ENCODE assay signal across 9 cellular contexts in genomic region chr19:1767464-1767933, GRCh38. TPM values are rescaled to one million over a fixed set of nuclear protein-coding genes. Genes with fewer than 3 reads are reported as not detected.
DNase-seq lines count a peak whose midpoint lies in the region; ATAC-seq and TF ChIP-seq lines count a peak whose summit lies in the region.
"Had no signal": no experiment of that assay in that cellular context is flagged by ENCODE, and none has a peak within 500 bp of the region (broad histone marks: within the 10 kb centered on the region; RNA-seq: fewer than 3 reads in every experiment).

No MANE protein-coding gene starts in this region.

- no peaks in the 10 kb centered on the region for H3K27me3 ChIP-seq in PC-9 (ENCODE audit: insufficient read depth, low read depth)
- peaks cover 57 to 100% (median 76%) of the 10 kb centered on the region in 9 donors for H3K27me3 ChIP-seq in heart left ventricle

- WGBS in heart left ventricle, 4 donors = 4 to 6% (median 5%) methylated on average over 18 to 21 of the region's 21 CpGs

- BruUV-seq in PC-9 (replicated peaks; lab: Mats Ljungman, UMichigan) = no TSS peak

- H3F3A ChIP-seq in PC-9 (ENCODE audit: insufficient read depth, low read depth) = no peaks in the 10 kb centered on the region; the same call in 1 of the 2 replicates

- no peaks in the 10 kb centered on the region for H3K9me2 ChIP-seq in PC-9 (ENCODE audit: insufficient read depth)

- intact Hi-C loops in PC-9 (cut with micrococcal nuclease; ENCODE audit: unreplicated experiment) (loop anchor here (1.0 to 10.0 kb wide), 2 partner anchors 95 to 163 kb away; partner anchors contain the start of gene UQCR11), heart left ventricle (cut with DNase I) (loop anchor here (1.0 to 10.0 kb wide), 8 partner anchors 93 to 223 kb away; partner anchors contain the start of gene UQCR11 (in 1 of the 10))

- no peaks in the 10 kb centered on the region for H3K4me1 ChIP-seq in PC-9 (replicated peaks; ENCODE audit: insufficient read depth)
- peaks cover 0 to 4% (median 0%) of the 10 kb centered on the region in 12 donors for H3K4me1 ChIP-seq in heart left ventricle

- H3K36me3 ChIP-seq in PC-9 (ENCODE audit: low read depth) (no peaks in the 10 kb centered on the region), heart left ventricle (no peaks in the 10 kb centered on the region)

- H2AFZ ChIP-seq in PC-9 = no peak overlapping the region

- TF ChIP-seq CTCF in GM12864 (IDR thresholded peaks at IDR 0.05; ENCODE audit: low read depth, low read length, missing control alignments) = peak; percentile 92
- TF ChIP-seq CTCF in PC-9 (conservative IDR thresholded peaks at IDR 0.05) = peak; percentile 91
- TF ChIP-seq CTCF in heart left ventricle (IDR thresholded peaks at IDR 0.05) = peak; percentile 80 to 95 (median 90)

- H3K9me3 ChIP-seq in PC-9 (ENCODE audit: insufficient read depth, low read depth) (no peaks in the 10 kb centered on the region), heart left ventricle (peaks cover 0 to 22% (median 14%) of the 10 kb centered on the region in 12 donors)

- H3K79me2 ChIP-seq in PC-9 (ENCODE audit: low read depth) = no peaks in the 10 kb centered on the region

- H3K4me2 ChIP-seq in PC-9 = no peak overlapping the region

- CTCF ChIA-PET in PC-9 (lab: Charles Lee) = interaction anchor here (1.2 kb wide), 1 partner anchor 95 kb away, joined by 3 read pairs; no protein-coding TSS in a partner anchor

- H3K4me3 ChIP-seq in GM12864 (ENCODE audit: low read depth, low read length) = no peak overlapping the region
- H3K4me3 ChIP-seq in PC-9 = no peak overlapping the region
- no peak overlapping the region for H3K4me3 ChIP-seq in heart left ventricle

- no peak overlapping the region for H3K27ac ChIP-seq in PC-9
- no peak overlapping the region for H3K27ac ChIP-seq in heart left ventricle

- no peak for TF ChIP-seq POLR2A in heart left ventricle (IDR thresholded peaks at IDR 0.05)

- H4K20me1 ChIP-seq in PC-9 (ENCODE audit: insufficient read depth) = no peaks in the 10 kb centered on the region

- ATAC-seq in heart left ventricle = peak in 3 of 4 donors; percentile 65 to 73 (median 71)
- ATAC-seq in GM19397 (IDR thresholded peaks at IDR 0.05; ENCODE audit: unreplicated experiment) = no peak
- ATAC-seq in HG03039 (IDR thresholded peaks at IDR 0.05; ENCODE audit: unreplicated experiment) = no peak

- POLR2A ChIA-PET in PC-9 (lab: Charles Lee; ENCODE audit: unreplicated experiment) = no interaction called here

- no peak for DNase-seq in GM12864 (ENCODE audit: low read depth)
- DNase-seq in PC-9 = peak in 1 of 2 experiments; percentile 49
- peak; percentile 45 for DNase-seq in activated effector memory CD4-positive, alpha-beta T cell treated with Interleukin-2 at 50 U/mL for 16 hours
- peak in 2 of 5 donors; percentile 30 to 41 for DNase-seq in heart left ventricle
- DNase-seq in stimulated activated CD4-positive, alpha-beta T cell treated with anti-CD3 and anti-CD28 coated beads, Interleukin-1b, Interleukin-23, amount 100 ng/mL, for 24 hours (ENCODE audit: low read depth in 4 of 4, low spot score in 1 of 4) = peak in 3 of 4 experiments; percentile 34 to 58 (median 39)
- no peak for DNase-seq in SKM-1 (lab: John Stamatoyannopoulos, UW; ENCODE audit: unreplicated experiment)

RNA-seq across cellular contexts. Expression of gene ONECUT3, which starts 14.2 kb away (rescaled TPM):
- 0.05 TPM in 1 of 2 replicates, not detected in the other for total RNA-seq in PC-9 (2021)
- total RNA-seq in heart left ventricle = not detected
- polyA plus RNA-seq in heart left ventricle = not detected
- total RNA-seq: T-helper 1 cell treated with Interleukin-12 subunit alpha and Interleukin-12 subunit beta and Interleukin-4 antibody, amounts not matched to agents 30 ng/mL and 1 ng/mL, for 36 hours had no signal

RNA-seq across cellular contexts. Expression of gene ATP8B3, which starts 44.6 kb away (rescaled TPM):
- total RNA-seq in PC-9 (2021) = 8.3 and 9.0 TPM in 2 replicates
- 1 to 10 TPM in 3 of 9 donors, under 1 TPM in 6; 0.19 to 3.5 (median 0.72) TPM for total RNA-seq in heart left ventricle
- polyA plus RNA-seq in heart left ventricle = under 1 TPM; 0.42 to 0.78 TPM

Comparison
In these comparisons a context has a peak if more than half of its experiments do, and no peak if none do; other contexts are left out.
1. DNase-seq: peak in activated effector memory CD4-positive, alpha-beta T cell treated with Interleukin-2 at 50 U/mL for 16 hours (single experiment) and stimulated activated CD4-positive, alpha-beta T cell treated with anti-CD3 and anti-CD28 coated beads, Interleukin-1b, Interleukin-23, amount 100 ng/mL, for 24 hours (3 of 4); none in GM12864 (single experiment) and SKM-1 (single experiment).
2. ATAC-seq: peak in heart left ventricle (3 of 4); none in GM19397 (single experiment) and HG03039 (single experiment).
3. Peak in every context shown above with its lines, with median percentiles within 50 percentile points of each other: CTCF ChIP-seq.